Comparison of ENCODE assay signal across 9 cellular contexts in genomic region chr1:65308781-65309316, GRCh38. TPM values are rescaled to one million over a fixed set of nuclear protein-coding genes. Genes with fewer than 3 reads are reported as not detected.
A peak's percentile ranks its signal among the peaks of the same experiment; 100 is the strongest.
DNase-seq lines count a peak whose midpoint lies in the region; ATAC-seq and TF ChIP-seq lines count a peak whose summit lies in the region.
"Had no signal": no experiment of that assay in that cellular context is flagged by ENCODE, and none has a peak within 500 bp of the region (broad histone marks: within the 10 kb centered on the region; RNA-seq: fewer than 3 reads in every experiment).

No MANE protein-coding gene starts in this region.

- no peaks in the 10 kb centered on the region for H3K79me2 ChIP-seq in parathyroid adenoma

- H3K36me3 Mint-ChIP-seq in endodermal cell (ENCODE audit: low read depth): no peaks in the 10 kb centered on the region
- no peaks in the 10 kb centered on the region for H3K36me3 Mint-ChIP-seq in stimulated activated memory B cell treated with anti-CD40 and anti-IgM and Interleukin-4, amounts not matched to agents 10 μg/mL and 1 μg/mL and 100 μg/mL, for 72 hours

- peaks cover 13% of the 10 kb centered on the region for H3K4me1 Mint-ChIP-seq in endodermal cell
- H3K4me1 Mint-ChIP-seq in stimulated activated memory B cell treated with anti-CD40 and anti-IgM and Interleukin-4, amounts not matched to agents 10 μg/mL and 1 μg/mL and 100 μg/mL, for 72 hours: peaks cover 6% of the 10 kb centered on the region

- H3K4me2 ChIP-seq in parathyroid adenoma (ENCODE audit: low read length): peak overlapping the region; percentile 69

- H3K9me3 Mint-ChIP-seq in endodermal cell: no peaks in the 10 kb centered on the region
- H3K9me3 Mint-ChIP-seq in stimulated activated memory B cell treated with anti-CD40 and anti-IgM and Interleukin-4, amounts not matched to agents 10 μg/mL and 1 μg/mL and 100 μg/mL, for 72 hours: no peaks in the 10 kb centered on the region

- H3K27me3 Mint-ChIP-seq in endodermal cell (ENCODE audit: insufficient read depth): peaks cover 37% of the 10 kb centered on the region
- H3K27me3 Mint-ChIP-seq in stimulated activated memory B cell treated with anti-CD40 and anti-IgM and Interleukin-4, amounts not matched to agents 10 μg/mL and 1 μg/mL and 100 μg/mL, for 72 hours: peaks cover 37% of the 10 kb centered on the region

- TF ChIP-seq CTCF in LNCaP clone FGC (IDR thresholded peaks at IDR 0.05; ENCODE audit: control insufficient read depth, extremely low read depth, insufficient read depth) (no peak), endodermal cell (conservative IDR thresholded peaks at IDR 0.05) (no peak), parathyroid adenoma (IDR thresholded peaks at IDR 0.05) (no peak)

- no peaks in the 10 kb centered on the region for H3K27me3 ChIP-seq in endodermal cell (ENCODE audit: control insufficient read depth, insufficient read depth, low read length, poor library complexity, severe bottlenecking)
- H3K27me3 ChIP-seq in parathyroid adenoma (ENCODE audit: control insufficient read depth, insufficient read depth, low read length): no peaks in the 10 kb centered on the region

- H3K4me1 ChIP-seq in endodermal cell (ENCODE audit: control insufficient read depth, insufficient read depth, low read length) (peaks cover 4% of the 10 kb centered on the region), parathyroid adenoma (no peaks in the 10 kb centered on the region)

- no peak for ATAC-seq in stimulated activated memory B cell treated with anti-CD40 and anti-IgM and Interleukin-4, amounts not matched to agents 10 μg/mL and 1 μg/mL and 100 μg/mL, for 72 hours

- 10 to 26% methylated on average over 8 to 22 of the region's 22 CpGs for WGBS in endodermal cell (ENCODE audit: insufficient coverage in 1 of 2, insufficient read length in 1 of 2), 2 experiments

- H3K4me3 ChIP-seq in LNCaP clone FGC (ENCODE audit: low read depth, low read length) (peak overlapping the region; percentile 42; the same call in 1 of the 2 replicates), endodermal cell (ENCODE audit: low read length) (peak overlapping the region; percentile 88), parathyroid adenoma (ENCODE audit: low read depth, low read length) (no peak overlapping the region)

- peak overlapping the region; percentile 90 for H2AFZ ChIP-seq in parathyroid adenoma

- peak; percentile 4 for DNase-seq in Caki2 (ENCODE audit: low read depth)
- no peak for DNase-seq in LNCaP clone FGC (ENCODE audit: low read depth)
- no peak for DNase-seq in endodermal cell
- DNase-seq in stimulated activated CD4-positive, alpha-beta T cell treated with anti-CD3 and anti-CD28 coated beads, Interleukin-2, amount 100 ng/mL, for 48 hours: no peak
- no peak for DNase-seq in stimulated activated CD4-positive, alpha-beta T cell treated with anti-CD3 and anti-CD28 coated beads, Interleukin-12 subunit alpha, Interleukin-12 subunit beta, amount 100 ng/mL, for 4 hours
- DNase-seq in NCI-H1417 treated with DMSO at 0.1 percent for 48 hours (lab: John Stamatoyannopoulos, UW): no peak
- DNase-seq: activated CD8-positive, alpha-beta memory T cell treated with anti-CD3 and anti-CD28 coated beads, Interleukin-2, amount 10 ng/mL, durations not matched to agents 7 days and 5 days had no signal

- H3K27ac ChIP-seq in endodermal cell (ENCODE audit: low read depth, low read length): no peak overlapping the region
- H3K27ac ChIP-seq in parathyroid adenoma: peak overlapping the region; percentile 79

- H3K9me3 ChIP-seq in endodermal cell (ENCODE audit: control insufficient read depth, low read length) (no peaks in the 10 kb centered on the region), parathyroid adenoma (ENCODE audit: control insufficient read depth, low read length) (no peaks in the 10 kb centered on the region)

- H3K36me3 ChIP-seq in endodermal cell (ENCODE audit: control insufficient read depth, insufficient read depth, low read length) (no peaks in the 10 kb centered on the region), parathyroid adenoma (ENCODE audit: control insufficient read depth, insufficient read depth, low read length) (no peaks in the 10 kb centered on the region)

- in situ Hi-C loops in Caki2 (cut with HindIII; ENCODE audit: low pct_unique_long_range_greater_than_20kb, low sequenced_read_pairs): no loop called here

- H3K9ac ChIP-seq in endodermal cell (ENCODE audit: extremely low read depth, low read length, poor library complexity, severe bottlenecking): no peak overlapping the region
- no peak overlapping the region for H3K9ac ChIP-seq in parathyroid adenoma

- H3K27ac Mint-ChIP-seq in endodermal cell: no peak overlapping the region
- H3K27ac Mint-ChIP-seq in stimulated activated memory B cell treated with anti-CD40 and anti-IgM and Interleukin-4, amounts not matched to agents 10 μg/mL and 1 μg/mL and 100 μg/mL, for 72 hours: no peak overlapping the region
- H3K27ac Mint-ChIP-seq: activated CD8-positive, alpha-beta memory T cell treated with anti-CD3 and anti-CD28 coated beads, Interleukin-2, amount 10 ng/mL, durations not matched to agents 7 days and 5 days had no signal

- peak overlapping the region; percentile 67 for H3K4me3 Mint-ChIP-seq in endodermal cell
- no peak overlapping the region for H3K4me3 Mint-ChIP-seq in stimulated activated memory B cell treated with anti-CD40 and anti-IgM and Interleukin-4, amounts not matched to agents 10 μg/mL and 1 μg/mL and 100 μg/mL, for 72 hours

RNA-seq across cellular contexts. Expression of gene DNAJC6, which starts 0.5 kb away (rescaled TPM):
- 9.5 and 11.4 TPM in 2 replicates for total RNA-seq in Caki2 (2014; rRNA removed; shearing (Covaris generic); ENCODE audit: low replicate concordance)
- 10 to 100 TPM; 17.4 to 33.9 TPM for total RNA-seq in endodermal cell
- polyA plus RNA-seq in endodermal cell (2013, experiment 1 of 2): 6.2 TPM
- polyA plus RNA-seq in endodermal cell (2013, experiment 2 of 2): 8.7 TPM
